In the genomic region with DNA sequence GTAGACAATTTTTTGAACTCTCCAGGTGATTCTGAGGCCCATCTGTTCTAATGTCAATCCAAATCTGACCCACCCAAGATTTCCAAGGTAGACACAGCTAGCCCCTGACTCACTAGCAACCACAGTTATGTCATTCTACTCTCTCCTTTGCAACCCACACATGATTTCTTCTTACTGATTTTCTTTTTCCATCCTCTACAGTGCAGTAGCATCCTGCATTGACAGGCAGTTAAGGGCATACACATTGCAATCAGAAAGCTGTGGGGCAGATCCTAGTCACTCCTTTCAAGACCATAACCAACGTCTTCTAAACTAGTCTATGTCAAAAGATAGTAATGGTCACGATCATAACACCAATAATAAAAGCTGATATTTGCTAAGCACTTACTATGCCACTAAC, we compare ENCODE assay signal across 22 cellular contexts. TPM values are rescaled to one million over a fixed set of nuclear protein-coding genes. Genes with fewer than 3 reads are reported as not detected.
A peak's percentile ranks its signal among the peaks of the same experiment; 100 is the strongest.
DNase-seq lines count a peak whose midpoint lies in the region; ATAC-seq and TF ChIP-seq lines count a peak whose summit lies in the region.
"Had no signal": no experiment of that assay in that cellular context is flagged by ENCODE, and none has a peak within 500 bp of the region (broad histone marks: within the 10 kb centered on the region; RNA-seq: fewer than 3 reads in every experiment).

No MANE protein-coding gene starts in this region.

- no peak overlapping the region for H3K27ac ChIP-seq in breast epithelium
- H3K27ac ChIP-seq in SK-N-MC, result peak overlapping the region; percentile 100
- H3K27ac ChIP-seq in esophagus muscularis mucosa (replicated peaks in 1 of 4), result no peak overlapping the region
- H3K27ac ChIP-seq in subcutaneous abdominal adipose tissue (ENCODE audit: low read depth, low read length), result peak overlapping the region; percentile 22
- H3K27ac ChIP-seq: uterus, VCaP had no signal

- ATAC-seq in activated CD8-positive, alpha-beta memory T cell treated with anti-CD3 and anti-CD28 coated beads, Interleukin-2, amount 10 ng/mL, durations not matched to agents 7 days and 5 days, result no peak
- no peak for ATAC-seq in GM18867 (IDR thresholded peaks at IDR 0.05; ENCODE audit: unreplicated experiment)
- ATAC-seq: esophagus mucosa, GM12878, HCT116, left ventricle myocardium superior, right cardiac atrium, Right ventricle myocardium inferior had no signal

- DNase-seq in MCF 10A (ENCODE audit: unreplicated experiment), result no peak
- no peak for DNase-seq in breast epithelium (ENCODE audit: low spot score in 2 of 2)
- no peak for DNase-seq in SK-N-MC (ENCODE audit: low read depth, low spot score)
- DNase-seq in esophagus muscularis mucosa (ENCODE audit: extremely low spot score), result peak; percentile 29
- no peak for DNase-seq in activated CD8-positive, alpha-beta memory T cell treated with anti-CD3 and anti-CD28 coated beads, Interleukin-2, amount 10 ng/mL, durations not matched to agents 7 days and 5 days
- DNase-seq: activated CD8-positive, alpha-beta memory T cell treated with anti-CD3 and anti-CD28 coated beads, Interleukin-2, amount 50 U/mL, for 48 hours; caudate nucleus; GF-D8; IMR-90; left ventricle myocardium superior; MM.1S; NCI-H2029 treated with DMSO at 0.1 percent for 48 hours; NCI-H510A treated with DMSO at 0.1 percent for 48 hours; right cardiac atrium; uterus had no signal

- H3K27me3 Mint-ChIP-seq in MCF 10A (ENCODE audit: insufficient read depth, unreplicated experiment), result no peaks in the 10 kb centered on the region
- H3K27me3 Mint-ChIP-seq in activated CD8-positive, alpha-beta memory T cell treated with anti-CD3 and anti-CD28 coated beads, Interleukin-2, amount 10 ng/mL, durations not matched to agents 7 days and 5 days, result no peaks in the 10 kb centered on the region

- H3K4me3 ChIP-seq in breast epithelium (no peak overlapping the region), SK-N-MC (peak overlapping the region; percentile 60), esophagus muscularis mucosa (no peak overlapping the region), subcutaneous abdominal adipose tissue (ENCODE audit: low read depth in 1 of 5, low read length in 5 of 5) (no peak overlapping the region)
- H3K4me3 ChIP-seq: GM12878, uterus had no signal

- H3K36me3 Mint-ChIP-seq in MCF 10A (ENCODE audit: insufficient read depth, unreplicated experiment), result no peaks in the 10 kb centered on the region
- peaks cover 1% of the 10 kb centered on the region for H3K36me3 Mint-ChIP-seq in activated CD8-positive, alpha-beta memory T cell treated with anti-CD3 and anti-CD28 coated beads, Interleukin-2, amount 10 ng/mL, durations not matched to agents 7 days and 5 days

- TF ChIP-seq CTCF in MCF 10A (IDR thresholded peaks at IDR 0.05; ENCODE audit: unreplicated experiment) (no peak), breast epithelium (IDR thresholded peaks at IDR 0.05) (no peak), esophagus muscularis mucosa (IDR thresholded peaks at IDR 0.05) (no peak)

- H3K9me3 ChIP-seq in breast epithelium (no peaks in the 10 kb centered on the region), SK-N-MC (ENCODE audit: low read depth, low read length) (no peaks in the 10 kb centered on the region), esophagus muscularis mucosa (no peaks in the 10 kb centered on the region), subcutaneous abdominal adipose tissue (ENCODE audit: control insufficient read depth in 5 of 5, low read length in 5 of 5) (no peaks in the 10 kb centered on the region)
- H3K9me3 ChIP-seq: uterus had no signal

- 96% methylated on average over 2 of the region's 2 CpGs for WGBS in esophagus muscularis mucosa

- no peaks in the 10 kb centered on the region for H3K9me3 Mint-ChIP-seq in MCF 10A (ENCODE audit: unreplicated experiment)
- H3K9me3 Mint-ChIP-seq in activated CD8-positive, alpha-beta memory T cell treated with anti-CD3 and anti-CD28 coated beads, Interleukin-2, amount 10 ng/mL, durations not matched to agents 7 days and 5 days (ENCODE audit: low read depth), result no peaks in the 10 kb centered on the region

- CTCF ChIA-PET in MCF 10A (lab: Yijun Ruan, JAX), result interaction anchor here (0.7 to 1.3 kb wide), 5 partner anchors 14 to 741 kb away, joined by 3 to 4 read pairs (median 3); no protein-coding TSS in a partner anchor
- CTCF ChIA-PET in activated CD8-positive, alpha-beta memory T cell treated with anti-CD3 and anti-CD28 coated beads, Interleukin-2, amount 10 ng/mL, durations not matched to agents 7 days and 5 days (lab: Charles Lee), result no interaction called here

- POLR2A ChIA-PET in MCF 10A (lab: Yijun Ruan, JAX), result interaction anchor here (0.9 to 3.8 kb wide), 8 partner anchors 9 to 69 kb away, joined by 3 to 18 read pairs (median 4); no protein-coding TSS in a partner anchor

- no peaks in the 10 kb centered on the region for H3K27me3 ChIP-seq in breast epithelium
- H3K27me3 ChIP-seq in esophagus muscularis mucosa, result no peaks in the 10 kb centered on the region
- H3K27me3 ChIP-seq in subcutaneous abdominal adipose tissue (ENCODE audit: control insufficient read depth in 5 of 5, insufficient read depth in 4 of 5, low read length in 5 of 5), result no peaks in the 10 kb centered on the region
- H3K27me3 ChIP-seq: uterus had no signal

- H3K4me1 Mint-ChIP-seq in MCF 10A (ENCODE audit: insufficient read depth, unreplicated experiment), result peaks cover 50% of the 10 kb centered on the region
- H3K4me1 Mint-ChIP-seq in activated CD8-positive, alpha-beta memory T cell treated with anti-CD3 and anti-CD28 coated beads, Interleukin-2, amount 10 ng/mL, durations not matched to agents 7 days and 5 days, result peaks cover 41% of the 10 kb centered on the region

- intact Hi-C loops in MCF 10A (cut with micrococcal nuclease), result no loop called here
- intact Hi-C loops in breast epithelium (cut with DNase I; ENCODE audit: low total_unique reads), result no loop called here
- intact Hi-C loops in esophagus muscularis mucosa (cut with DNase I), result no loop called here

- H3K4me3 Mint-ChIP-seq in MCF 10A (ENCODE audit: unreplicated experiment), result no peak overlapping the region
- no peak overlapping the region for H3K4me3 Mint-ChIP-seq in activated CD8-positive, alpha-beta memory T cell treated with anti-CD3 and anti-CD28 coated beads, Interleukin-2, amount 10 ng/mL, durations not matched to agents 7 days and 5 days

- no TSS peak for BruUV-seq in MCF 10A (replicated peaks; lab: Mats Ljungman, UMichigan)

- H3K4me1 ChIP-seq in breast epithelium, result no peaks in the 10 kb centered on the region
- H3K4me1 ChIP-seq in esophagus muscularis mucosa, result peaks cover 32 to 74% (median 61%) of the 10 kb centered on the region in 4 donors
- peaks cover 1 to 39% (median 28%) of the 10 kb centered on the region in 5 donors for H3K4me1 ChIP-seq in subcutaneous abdominal adipose tissue (ENCODE audit: control insufficient read depth in 5 of 5, insufficient read depth in 5 of 5, low read length in 5 of 5)

- peak overlapping the region; percentile 46 for H3K27ac Mint-ChIP-seq in MCF 10A (ENCODE audit: low read depth, unreplicated experiment)
- no peak overlapping the region for H3K27ac Mint-ChIP-seq in activated CD8-positive, alpha-beta memory T cell treated with anti-CD3 and anti-CD28 coated beads, Interleukin-2, amount 10 ng/mL, durations not matched to agents 7 days and 5 days

- no peak for TF ChIP-seq EP300 in esophagus muscularis mucosa (IDR thresholded peaks at IDR 0.05)

- H3K36me3 ChIP-seq in breast epithelium, result no peaks in the 10 kb centered on the region
- no peaks in the 10 kb centered on the region for H3K36me3 ChIP-seq in SK-N-MC (ENCODE audit: insufficient read depth, low read length)
- no peaks in the 10 kb centered on the region for H3K36me3 ChIP-seq in esophagus muscularis mucosa
- H3K36me3 ChIP-seq in subcutaneous abdominal adipose tissue (ENCODE audit: control insufficient read depth in 5 of 5, insufficient read depth in 5 of 5, low read length in 5 of 5), result no peaks in the 10 kb centered on the region
- H3K36me3 ChIP-seq: uterus had no signal

- H3K9ac ChIP-seq in SK-N-MC (ENCODE audit: insufficient read length), result peak overlapping the region; percentile 80
- no peak overlapping the region for H3K9ac ChIP-seq in subcutaneous abdominal adipose tissue (ENCODE audit: low read length in 5 of 5)

- TF ChIP-seq POLR2A in breast epithelium (IDR thresholded peaks at IDR 0.05), result no peak
- TF ChIP-seq POLR2A in esophagus muscularis mucosa (IDR thresholded peaks at IDR 0.05; ENCODE audit: low read depth), result no peak

RNA-seq across cellular contexts. Expression of gene JAK1, which starts 54.2 kb away (rescaled TPM):
- total RNA-seq in MCF 10A (2022), result 73.1 and 80.0 TPM in 2 replicates
- 100 to 1,000 TPM; 179 to 258 (median 196) TPM for total RNA-seq in breast epithelium
- total RNA-seq in esophagus muscularis mucosa, result 100 to 1,000 TPM; 112 to 158 (median 135) TPM
- total RNA-seq in activated CD8-positive, alpha-beta memory T cell treated with anti-CD3 and anti-CD28 coated beads, Interleukin-2, amount 10 ng/mL, durations not matched to agents 7 days and 5 days, result 100 to 1,000 TPM; 166 to 173 TPM

Comparison
In these comparisons a context has a peak if more than half of its experiments do, and no peak if none do; other contexts are left out.
1. H3K27ac ChIP-seq: peak in SK-N-MC (single experiment) and subcutaneous abdominal adipose tissue (single experiment); none in breast epithelium (0 of 2) and esophagus muscularis mucosa (0 of 4).